In genomic region chr7:116788542-116789197, GRCh38 we compare ENCODE assay signal across 20 cellular contexts.
DNase-seq lines count a peak whose midpoint lies in the region; ATAC-seq and TF ChIP-seq lines count a peak whose summit lies in the region.
"Had no signal": no experiment of that assay in that cellular context is flagged by ENCODE, and none has a peak within 500 bp of the region (broad histone marks: within the 10 kb centered on the region; RNA-seq: fewer than 3 reads in every experiment).

No MANE protein-coding gene starts in this region.

- H3K36me3 Mint-ChIP-seq in WTC11: no peaks in the 10 kb centered on the region
- H3K36me3 Mint-ChIP-seq in naive thymus-derived CD4-positive, alpha-beta T cell: no peaks in the 10 kb centered on the region

- no peaks in the 10 kb centered on the region for H3K36me3 ChIP-seq in right lobe of liver
- H3K36me3 ChIP-seq in naive thymus-derived CD4-positive, alpha-beta T cell (ENCODE audit: control insufficient read depth in 2 of 3, insufficient read depth in 3 of 3, low read length in 3 of 3): no peaks in the 10 kb centered on the region

- CTCF ChIA-PET in WTC11 (lab: Charles Lee): no interaction called here
- CTCF ChIA-PET in naive thymus-derived CD4-positive, alpha-beta T cell (lab: Charles Lee): no interaction called here

- no peak overlapping the region for H3K4me3 ChIP-seq in fibroblast of the aortic adventitia (ENCODE audit: low read depth, low read length)
- no peak overlapping the region for H3K4me3 ChIP-seq in right lobe of liver
- H3K4me3 ChIP-seq in naive thymus-derived CD4-positive, alpha-beta T cell (ENCODE audit: low read length): no peak overlapping the region

- POLR2A ChIA-PET in WTC11 (lab: Charles Lee): no interaction called here
- POLR2A ChIA-PET in naive thymus-derived CD4-positive, alpha-beta T cell (lab: Charles Lee): no interaction called here

- H3K9me3 Mint-ChIP-seq in WTC11: no peaks in the 10 kb centered on the region
- peaks cover 0 to 1% (median 0%) of the 10 kb centered on the region in 11 donors for H3K9me3 Mint-ChIP-seq in naive thymus-derived CD4-positive, alpha-beta T cell

- H3K9me3 ChIP-seq in right lobe of liver: no peaks in the 10 kb centered on the region
- H3K9me3 ChIP-seq in naive thymus-derived CD4-positive, alpha-beta T cell (ENCODE audit: control insufficient read depth in 2 of 3, low read length in 3 of 3): no peaks in the 10 kb centered on the region

- H3K27me3 ChIP-seq in right lobe of liver: no peaks in the 10 kb centered on the region
- no peaks in the 10 kb centered on the region for H3K27me3 ChIP-seq in naive thymus-derived CD4-positive, alpha-beta T cell (ENCODE audit: control insufficient read depth in 2 of 2, insufficient read depth in 2 of 2, low read length in 2 of 2)

- H3K4me3 Mint-ChIP-seq in WTC11: no peak overlapping the region
- H3K4me3 Mint-ChIP-seq in naive thymus-derived CD4-positive, alpha-beta T cell: no peak overlapping the region

- intact Hi-C loops in right lobe of liver (cut with DNase I): no loop called here
- intact Hi-C loops in naive thymus-derived CD4-positive, alpha-beta T cell (cut with micrococcal nuclease): loop anchor here in 1 of 2 donors (5.0 kb wide), 2 partner anchors 116 to 201 kb away; partner anchors contain the start of gene MET

- ATAC-seq in WTC11 (no peak), right lobe of liver (peak; percentile 64 to 90 (median 76))
- ATAC-seq in naive thymus-derived CD4-positive, alpha-beta T cell: no peak
- ATAC-seq: Right ventricle myocardium inferior had no signal

- no peak overlapping the region for H3K27ac Mint-ChIP-seq in WTC11
- no peak overlapping the region for H3K27ac Mint-ChIP-seq in naive thymus-derived CD4-positive, alpha-beta T cell

- H3K27ac ChIP-seq in C4-2B: peak overlapping the region; percentile 56; the same call in 1 of the 2 replicates
- peak overlapping the region; percentile 44 to 79 (median 78) for H3K27ac ChIP-seq in right lobe of liver
- H3K27ac ChIP-seq in naive thymus-derived CD4-positive, alpha-beta T cell (ENCODE audit: low read depth, low read length): no peak overlapping the region
- H3K27ac ChIP-seq: KMS-11 had no signal

- peaks cover 8% of the 10 kb centered on the region for H3K4me1 Mint-ChIP-seq in WTC11
- no peaks in the 10 kb centered on the region for H3K4me1 Mint-ChIP-seq in naive thymus-derived CD4-positive, alpha-beta T cell

- no peak for TF ChIP-seq POLR2A in right lobe of liver (IDR thresholded peaks at IDR 0.05)

- peaks cover 0 to 47% (median 6%) of the 10 kb centered on the region in 4 donors for H3K4me1 ChIP-seq in right lobe of liver
- no peaks in the 10 kb centered on the region for H3K4me1 ChIP-seq in naive thymus-derived CD4-positive, alpha-beta T cell (ENCODE audit: control insufficient read depth in 2 of 2, insufficient read depth in 2 of 2, low read length in 2 of 2)

- WGBS in right lobe of liver (ENCODE audit: insufficient coverage, low coverage, low lambda C conversion rate, missing lambda C conversion rate): 36% methylated on average over 5 of the region's 5 CpGs

- DNase-seq in WTC11 (ENCODE audit: low spot score) (no peak), fibroblast of the aortic adventitia (ENCODE audit: low read depth) (peak; percentile 18), right lobe of liver (no peak), NCI-H345 (lab: John Stamatoyannopoulos, UW) (no peak), ecto neural progenitor cell (ENCODE audit: low spot score) (no peak)
- DNase-seq in stimulated activated naive CD4-positive, alpha-beta T cell (lab: John Stamatoyannopoulos, UW): no peak
- DNase-seq in naive thymus-derived CD4-positive, alpha-beta T cell: no peak
- DNase-seq: COR-L47, DMS 273 treated with DMSO at 0.1 percent for 48 hours, DMS79 treated with DMSO at 0.1 percent for 48 hours, H7, NCI-H1694, NCI-H2081 treated with DMSO at 0.1 percent for 48 hours, NCI-H2171 treated with DMSO at 0.1 percent for 48 hours, NCI-H446, NCI-H526, OCI-M1 had no signal

- no peaks in the 10 kb centered on the region; the same call in 1 of the 2 replicates for H3K27me3 Mint-ChIP-seq in WTC11 (ENCODE audit: low read depth)
- H3K27me3 Mint-ChIP-seq in naive thymus-derived CD4-positive, alpha-beta T cell: peaks cover 0 to 4% (median under 1%) of the 10 kb centered on the region in 5 donors

- TF ChIP-seq CTCF in C4-2B (conservative IDR thresholded peaks at IDR 0.05): no peak
- no peak for TF ChIP-seq CTCF in WTC11 (IDR thresholded peaks at IDR 0.05)
- TF ChIP-seq CTCF in fibroblast of the aortic adventitia (IDR thresholded peaks at IDR 0.05; ENCODE audit: insufficient read depth, low read length): no peak
- no peak for TF ChIP-seq CTCF in right lobe of liver (IDR thresholded peaks at IDR 0.05)

TF ChIP-seq in WTC11, 78 proteins besides CTCF, POLR2A, EP300 and RAD21:
- no peak for TF ChIP-seq RORB (CRISPR knock-in tag; IDR thresholded peaks at IDR 0.05)
- no peak for TF ChIP-seq ERG (CRISPR knock-in tag; IDR thresholded peaks at IDR 0.05)
- no peak for TF ChIP-seq CBFB (CRISPR knock-in tag; IDR thresholded peaks at IDR 0.05; ENCODE audit: low read depth)
- TF ChIP-seq GRHL2 (CRISPR knock-in tag; IDR thresholded peaks at IDR 0.05; ENCODE audit: insufficient replicate concordance, severe bottlenecking): no peak
- TF ChIP-seq HMGA2 (CRISPR knock-in tag; IDR thresholded peaks at IDR 0.05): no peak
- no peak for TF ChIP-seq CREM (CRISPR knock-in tag; IDR thresholded peaks at IDR 0.05)
- TF ChIP-seq MAX (CRISPR knock-in tag; IDR thresholded peaks at IDR 0.05): no peak
- TF ChIP-seq GABPB1 (CRISPR knock-in tag; IDR thresholded peaks at IDR 0.05): peak; percentile 67; the same call in 1 of the 2 replicates
TF ChIP-seq in WTC11: peak in this region for 1.

Comparison
In these comparisons a context has a peak if more than half of its experiments do, and no peak if none do; other contexts are left out.
1. ATAC-seq: peak in right lobe of liver (4 of 4); none in WTC11 (single experiment) and naive thymus-derived CD4-positive, alpha-beta T cell (single experiment).